In genomic region chr14:100213956-100214767, GRCh38 we compare ENCODE assay signal across 8 cellular contexts. TPM values are rescaled to one million over a fixed set of nuclear protein-coding genes. Genes with fewer than 3 reads are reported as not detected.
DNase-seq lines count a peak whose midpoint lies in the region; ATAC-seq and TF ChIP-seq lines count a peak whose summit lies in the region.

No MANE protein-coding gene starts in this region.

- DNase-seq in GM12864 (ENCODE audit: low read depth) (peak; percentile 46), NCI-H1092 (lab: John Stamatoyannopoulos, UW) (peak; percentile 84), cardiac septum (ENCODE audit: low spot score) (peak; percentile 95), posterior cingulate gyrus (peak; percentile 47 to 96 (median 69)), upper lobe of left lung (peak; percentile 96 to 99)

- ATAC-seq in HG02610 (IDR thresholded peaks at IDR 0.05; ENCODE audit: unreplicated experiment): peak; percentile 93
- peak; percentile 95 for ATAC-seq in SK-N-SH treated with all-trans-retinoic acid at 6 μM for 48 hours
- ATAC-seq in upper lobe of left lung (ENCODE audit: low FRiP score in 2 of 2): peak; percentile 96 to 99

- H3K4me3 Mint-ChIP-seq in activated naive CD8-positive, alpha-beta T cell: peak overlapping the region; percentile 87

- 3 to 9% methylated on average over 14 to 41 of the region's 90 CpGs for WGBS in upper lobe of left lung, 2 donors

- intact Hi-C loops in cardiac septum (cut with DNase I): loop anchor here (1.0 kb wide), 1 partner anchor 22 kb away; no protein-coding TSS in a partner anchor
- intact Hi-C loops in posterior cingulate gyrus (cut with DNase I): loop anchor here (2.0 kb wide), 1 partner anchor 19 kb away; no protein-coding TSS in a partner anchor

- no peaks in the 10 kb centered on the region for H3K9me3 Mint-ChIP-seq in activated naive CD8-positive, alpha-beta T cell (ENCODE audit: low read depth)

- peaks cover 30% of the 10 kb centered on the region for H3K4me1 Mint-ChIP-seq in activated naive CD8-positive, alpha-beta T cell (ENCODE audit: low read depth)

- peaks cover 6 to 13% (median 8%) of the 10 kb centered on the region in 4 donors for H3K4me1 ChIP-seq in upper lobe of left lung

- TF ChIP-seq POLR2A in upper lobe of left lung (IDR thresholded peaks at IDR 0.05): peak; percentile 71 to 95 (median 84)

- peak overlapping the region; percentile 84 for H3K4me3 ChIP-seq in GM12864 (ENCODE audit: low read depth, low read length)
- peak overlapping the region; percentile 58 to 93 (median 76) for H3K4me3 ChIP-seq in upper lobe of left lung

- peak in 1 of 4 donors; percentile 34 for TF ChIP-seq EP300 in upper lobe of left lung (IDR thresholded peaks at IDR 0.05)

- H3K27me3 ChIP-seq in upper lobe of left lung: no peaks in the 10 kb centered on the region

- H3K36me3 ChIP-seq in upper lobe of left lung: no peaks in the 10 kb centered on the region

- no peaks in the 10 kb centered on the region for H3K36me3 Mint-ChIP-seq in activated naive CD8-positive, alpha-beta T cell

- TF ChIP-seq CTCF in GM12864 (IDR thresholded peaks at IDR 0.05; ENCODE audit: low read depth, low read length, missing control alignments): no peak
- TF ChIP-seq CTCF in upper lobe of left lung (IDR thresholded peaks at IDR 0.05): no peak

- no peaks in the 10 kb centered on the region for H3K27me3 Mint-ChIP-seq in activated naive CD8-positive, alpha-beta T cell

- H3K9me3 ChIP-seq in upper lobe of left lung: no peaks in the 10 kb centered on the region

- H3K27ac ChIP-seq in upper lobe of left lung: peak overlapping the region; percentile 97 to 98 (median 98)

- H3K27ac Mint-ChIP-seq in activated naive CD8-positive, alpha-beta T cell: peak overlapping the region; percentile 96

TF ChIP-seq in SK-N-SH treated with all-trans-retinoic acid at 6 μM for 48 hours, 23 proteins besides CTCF, POLR2A, EP300 and RAD21:
- TF ChIP-seq PPARA (CRISPR knock-in tag; IDR thresholded peaks at IDR 0.05; ENCODE audit: borderline replicate concordance) (no peak), BACH2 (CRISPR knock-in tag; IDR thresholded peaks at IDR 0.05; ENCODE audit: borderline replicate concordance) (no peak), ZNF8 (CRISPR knock-in tag; IDR thresholded peaks at IDR 0.05) (peak; percentile 63; the same call in 1 of the 2 replicates)

RNA-seq across cellular contexts. Expression of gene YY1, which starts 24.8 kb away (rescaled TPM):
- total RNA-seq in cardiac septum: 44.3 TPM
- 10 to 100 TPM; 35.6 to 70.4 (median 52.4) TPM for total RNA-seq in upper lobe of left lung

RNA-seq across cellular contexts. Expression of gene DEGS2, which starts 54.7 kb away (rescaled TPM):
- total RNA-seq in cardiac septum: not detected
- 10 to 100 TPM in 1 of 6 donors, 1 to 10 TPM in 5; 2.0 to 19.9 (median 5.4) TPM for total RNA-seq in upper lobe of left lung

Comparison
In these comparisons a context has a peak if more than half of its experiments do, and no peak if none do; other contexts are left out.
1. Peak in every context shown above with its lines: DNase-seq, ATAC-seq, H3K4me3 ChIP-seq and H3K27ac ChIP-seq.
2. DNase-seq: peak in every context shown above with its lines; median percentile 98 in upper lobe of left lung; 95 in cardiac septum; 84 in NCI-H1092; 69 in posterior cingulate gyrus; 46 in GM12864.